ENCODE assay signal across 9 cellular contexts in the genomic region with DNA sequence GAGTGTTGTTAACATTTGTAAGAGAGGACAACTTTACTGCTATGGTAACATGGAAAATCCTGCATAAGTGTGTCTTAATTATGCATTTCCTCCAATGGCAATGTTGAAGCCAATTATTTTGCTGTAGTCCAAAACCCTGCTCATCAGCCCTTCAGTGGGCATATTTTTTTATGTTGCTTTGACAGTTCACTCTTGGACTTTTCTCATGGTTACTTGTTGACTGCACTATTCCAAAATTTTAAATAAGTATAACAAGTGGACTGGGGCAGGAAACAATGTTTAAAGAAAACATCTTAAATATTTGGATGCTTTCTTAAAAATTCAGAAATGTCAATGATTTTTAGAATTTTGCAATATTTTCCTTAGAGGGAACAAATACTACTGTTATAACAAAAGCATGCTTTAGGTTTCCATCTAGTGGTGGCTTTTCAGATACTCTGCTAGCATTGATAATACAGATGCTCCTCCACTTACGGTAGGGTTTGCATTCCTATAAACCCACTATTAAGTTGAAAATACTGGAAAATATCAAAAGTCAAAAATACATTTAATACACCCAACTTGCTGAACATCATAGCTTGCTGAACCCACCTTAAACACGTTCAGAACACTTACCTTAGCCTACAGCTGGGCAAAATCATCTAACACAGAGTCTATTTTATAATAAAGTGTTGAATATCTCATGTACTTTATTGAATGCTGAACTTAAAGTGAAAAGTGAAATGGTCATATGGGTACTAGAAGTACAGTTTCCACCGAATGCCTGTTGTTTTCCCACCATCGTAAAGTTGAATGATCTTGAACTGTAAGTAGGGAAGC.
DNase-seq lines count a peak whose midpoint lies in the region; ATAC-seq, FAIRE-seq and TF ChIP-seq lines count a peak whose summit lies in the region.
"Had no signal": no experiment of that assay in that cellular context is flagged by ENCODE, and none has a peak within 500 bp of the region (broad histone marks: within the 10 kb centered on the region; RNA-seq: fewer than 3 reads in every experiment).

No MANE protein-coding gene starts in this region.

- FAIRE-seq in GM12892 (lab: Jason Lieb, UNC): no peak

- POLR2A ChIA-PET in A673 (lab: Charles Lee; ENCODE audit: low non-redundant PET): no interaction called here

- H3K27ac ChIP-seq in A673 (ENCODE audit: low read depth, low read length, poor library complexity, severe bottlenecking) (no peak overlapping the region), RWPE2 (ENCODE audit: poor library complexity, severe bottlenecking) (peak overlapping the region; percentile 37), psoas muscle (no peak overlapping the region)

- H3K4me3 ChIP-seq in A673 (ENCODE audit: low read depth, low read length, poor library complexity, severe bottlenecking) (no peak overlapping the region), RWPE2 (ENCODE audit: severe bottlenecking) (no peak overlapping the region), psoas muscle (no peak overlapping the region)
- H3K4me3 ChIP-seq: HAP-1 had no signal

- H3K9me3 ChIP-seq in A673 (ENCODE audit: low read depth, low read length, poor library complexity, severe bottlenecking): no peaks in the 10 kb centered on the region
- H3K9me3 ChIP-seq in RWPE2 (ENCODE audit: severe bottlenecking): no peaks in the 10 kb centered on the region
- H3K9me3 ChIP-seq in psoas muscle: no peaks in the 10 kb centered on the region
- H3K9me3 ChIP-seq: HAP-1 had no signal

- intact Hi-C loops in A673 (cut with micrococcal nuclease; ENCODE audit: unreplicated experiment) (loop anchor here (5.0 to 10.0 kb wide), 3 partner anchors 86 to 231 kb away; a partner anchor contains a TSS), psoas muscle (cut with DNase I) (loop anchor here in 1 of 2 donors (2.0 kb wide), 1 partner anchor 241 kb away; a partner anchor contains a TSS)

- ATAC-seq in HG03175 (IDR thresholded peaks at IDR 0.05; ENCODE audit: unreplicated experiment) (peak; percentile 67), RWPE2 (ENCODE audit: low read depth) (peak; percentile 73; the same call in 2 of the 3 replicates), psoas muscle (peak in 1 of 4 donors; percentile 49)

- WGBS in psoas muscle, 3 donors: 22 to 28% (median 23%) methylated on average over 4 of the region's 4 CpGs

- no peaks in the 10 kb centered on the region for H3K27me3 ChIP-seq in A673 (replicated peaks; ENCODE audit: insufficient read depth, low read depth, low read length, poor library complexity)
- no peaks in the 10 kb centered on the region for H3K27me3 ChIP-seq in RWPE2 (ENCODE audit: insufficient read depth, poor library complexity, severe bottlenecking)
- no peaks in the 10 kb centered on the region for H3K27me3 ChIP-seq in psoas muscle (ENCODE audit: insufficient read depth in 3 of 3, low read length in 2 of 3)

- H3K4me1 ChIP-seq in A673 (ENCODE audit: insufficient read depth, low read length, poor library complexity, severe bottlenecking): no peaks in the 10 kb centered on the region
- peaks cover 29% of the 10 kb centered on the region for H3K4me1 ChIP-seq in RWPE2 (ENCODE audit: insufficient read depth, poor library complexity, severe bottlenecking)
- no peaks in the 10 kb centered on the region for H3K4me1 ChIP-seq in psoas muscle
- H3K4me1 ChIP-seq: HAP-1 had no signal

- CTCF ChIA-PET in A673 (lab: Charles Lee): interaction anchor here (1.1 kb wide), 1 partner anchor 156 kb away, joined by 3 read pairs; no protein-coding TSS in a partner anchor

- BruUV-seq in A673 (replicated peaks; lab: Mats Ljungman, UMichigan): no TSS peak

- TF ChIP-seq POLR2A in GM12892 (IDR thresholded peaks at IDR 0.05; ENCODE audit: low read depth, low read length): no peak

- TF ChIP-seq CTCF in A673 (conservative IDR thresholded peaks at IDR 0.05; ENCODE audit: low read depth, low read length): peak; percentile 78
- TF ChIP-seq CTCF in GM12874 (IDR thresholded peaks at IDR 0.05; ENCODE audit: insufficient read depth, low read depth, low read length): peak; percentile 17; the same call in 1 of the 2 replicates
- TF ChIP-seq CTCF in RWPE2 (IDR thresholded peaks at IDR 0.05; ENCODE audit: poor library complexity, severe bottlenecking): peak; percentile 88
- TF ChIP-seq CTCF in psoas muscle (IDR thresholded peaks at IDR 0.05): peak; percentile 46

- H3K36me3 ChIP-seq in A673 (ENCODE audit: insufficient read depth, low read length, poor library complexity, severe bottlenecking): no peaks in the 10 kb centered on the region
- peaks cover 61% of the 10 kb centered on the region for H3K36me3 ChIP-seq in RWPE2 (ENCODE audit: low read depth)
- no peaks in the 10 kb centered on the region for H3K36me3 ChIP-seq in psoas muscle (ENCODE audit: insufficient read depth in 1 of 2, low read depth in 1 of 2)
- H3K36me3 ChIP-seq: HAP-1 had no signal

- DNase-seq in A673 (ENCODE audit: low spot score) (peak; percentile 67), RWPE2 (ENCODE audit: low spot score) (no peak), fibroblast of peridontal ligament (ENCODE audit: extremely low read depth) (peak; percentile 78), psoas muscle (no peak), GM12892 (ENCODE audit: insufficient read length) (no peak)
- no peak for DNase-seq in activated T-cell treated with anti-CD3 and anti-CD28 coated beads, Interleukin-2, amount 50 U/mL, for 48 hours

Comparison
In these comparisons a context has a peak if more than half of its experiments do, and no peak if none do; other contexts are left out.
1. DNase-seq: peak in A673 (single experiment) and fibroblast of peridontal ligament (single experiment); none in RWPE2 (single experiment), psoas muscle (0 of 2), activated T-cell treated with anti-CD3 and anti-CD28 coated beads, Interleukin-2, amount 50 U/mL, for 48 hours (0 of 2) and GM12892 (single experiment).
2. CTCF ChIP-seq: peak in every context shown above with its lines; median percentile 88 in RWPE2; 78 in A673; 46 in psoas muscle; 17 in GM12874.